ENCODE assay signal across 8 cellular contexts in the genomic region with DNA sequence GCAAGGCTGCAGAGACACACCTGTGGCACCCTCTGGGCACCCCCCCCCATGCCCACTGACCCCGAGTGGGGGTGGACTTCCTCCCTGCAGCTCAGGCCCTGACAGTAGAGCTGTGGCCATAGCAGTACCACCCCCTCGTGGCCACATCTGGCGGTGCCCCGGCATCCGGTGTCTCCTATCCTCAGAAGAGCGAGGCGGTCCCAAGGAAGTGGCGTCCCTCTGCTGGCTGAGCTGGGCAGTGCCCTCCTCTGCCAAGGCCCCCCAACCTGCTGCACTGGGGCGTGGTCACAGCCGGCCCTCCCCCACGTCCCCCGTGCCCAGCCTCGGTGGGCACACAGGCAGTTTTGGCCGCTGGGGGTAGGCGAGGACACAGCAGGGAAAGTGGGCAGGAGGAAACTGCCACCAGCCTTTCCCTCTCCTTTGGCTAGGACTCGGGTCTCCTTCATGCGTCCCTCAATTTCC. TPM values are rescaled to one million over a fixed set of nuclear protein-coding genes. Genes with fewer than 3 reads are reported as not detected.
DNase-seq lines count a peak whose midpoint lies in the region; ATAC-seq and TF ChIP-seq lines count a peak whose summit lies in the region.

No MANE protein-coding gene starts in this region.

- H3K4me3 ChIP-seq in gastroesophageal sphincter: no peak overlapping the region

- no peak for TF ChIP-seq EP300 in gastroesophageal sphincter (IDR thresholded peaks at IDR 0.05)

- peak in 2 of 4 experiments; percentile 34 to 36 for TF ChIP-seq CTCF in gastroesophageal sphincter (IDR thresholded peaks at IDR 0.05)

- H3K9me3 ChIP-seq in gastroesophageal sphincter: no peaks in the 10 kb centered on the region

- DNase-seq in DMS79 treated with DMSO at 0.1 percent for 48 hours (lab: John Stamatoyannopoulos, UW) (peak; percentile 6), DMS79 (lab: John Stamatoyannopoulos, UW) (no peak), NOMO-1 (lab: John Stamatoyannopoulos, UW; ENCODE audit: unreplicated experiment in 2 of 2) (peak; percentile 82 to 87), nucleus accumbens (lab: John Stamatoyannopoulos, UW) (peak in 47 of 56 donors; percentile 8 to 83 (median 48))
- peak; percentile 30 for DNase-seq in activated T-cell treated with anti-CD3 and anti-CD28 coated beads, Interleukin-2, amount 50 U/mL, for 1 hour

- no CpG with 5 or more reads among the region's 17 CpGs for WGBS in gastroesophageal sphincter (ENCODE audit: low coverage in 1 of 2), 2 donors

- TF ChIP-seq POLR2A in gastroesophageal sphincter (IDR thresholded peaks at IDR 0.05): no peak

- ATAC-seq in HG03432 (IDR thresholded peaks at IDR 0.05; ENCODE audit: unreplicated experiment) (peak; percentile 78), gastroesophageal sphincter (peak; percentile 32), HG03039 (IDR thresholded peaks at IDR 0.05; ENCODE audit: unreplicated experiment) (no peak)

- no peak overlapping the region for H3K27ac ChIP-seq in gastroesophageal sphincter

- peaks cover 50% of the 10 kb centered on the region for H3K27me3 ChIP-seq in gastroesophageal sphincter

- H3K36me3 ChIP-seq in gastroesophageal sphincter: no peaks in the 10 kb centered on the region

- no peaks in the 10 kb centered on the region for H3K4me1 ChIP-seq in gastroesophageal sphincter

RNA-seq across cellular contexts. Expression of a gene that starts 6.0 kb away (rescaled TPM):
- total RNA-seq in gastroesophageal sphincter: 10 to 100 TPM in 1 of 4 donors, not detected in 3; 11.3 TPM

RNA-seq across cellular contexts. Expression of a gene that starts 42.7 kb away (rescaled TPM):
- total RNA-seq in gastroesophageal sphincter: not detected
